Comparison of ENCODE assay signal across 8 cellular contexts in the genomic region with DNA sequence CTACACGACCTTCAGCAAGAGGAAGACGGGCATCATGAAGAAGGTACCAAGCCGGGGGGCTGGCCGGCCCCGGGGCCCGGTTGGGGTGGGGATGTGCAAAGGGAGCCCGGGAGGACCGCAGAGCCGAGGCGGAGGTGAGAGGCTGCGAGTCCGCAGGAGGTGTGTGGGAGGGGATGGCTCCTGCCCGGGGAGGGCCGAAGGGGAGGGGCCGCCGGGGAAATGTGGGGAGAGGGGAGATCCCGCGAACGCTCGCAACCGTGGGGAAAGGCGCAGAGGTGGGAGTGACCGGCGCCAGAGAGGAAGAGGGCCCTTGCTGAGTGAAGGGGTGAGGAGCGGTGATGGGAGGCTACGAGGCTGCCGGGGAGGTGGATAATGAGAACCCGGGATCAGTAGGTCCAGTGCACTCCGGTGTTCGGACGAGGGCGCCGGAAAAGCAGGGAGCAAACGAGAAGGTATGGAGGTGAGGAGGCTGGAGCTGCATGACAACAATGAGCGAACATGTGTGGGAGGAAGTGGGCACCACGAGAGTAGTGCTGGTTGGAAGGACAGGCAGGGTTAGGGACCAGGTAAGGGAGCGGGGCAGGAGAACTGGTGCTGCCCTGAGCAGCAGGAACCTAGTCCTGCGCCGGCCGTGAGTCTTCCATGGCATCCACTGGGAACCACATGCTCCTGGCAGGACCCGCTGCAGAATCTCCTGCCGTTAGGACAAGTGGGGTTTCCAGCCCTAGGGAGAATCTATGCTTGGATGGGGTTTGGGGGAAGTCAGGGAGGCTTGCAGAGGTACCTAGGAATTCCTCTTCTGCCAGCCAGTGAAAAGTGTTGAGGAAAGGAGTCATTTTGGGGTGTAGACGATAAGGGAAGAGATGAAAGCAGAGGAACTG. TPM values are rescaled to one million over a fixed set of nuclear protein-coding genes. Genes with fewer than 3 reads are reported as not detected.
A peak's percentile ranks its signal among the peaks of the same experiment; 100 is the strongest.
DNase-seq lines count a peak whose midpoint lies in the region; ATAC-seq and TF ChIP-seq lines count a peak whose summit lies in the region.

No MANE protein-coding gene starts in this region.

- peaks cover 38% of the 10 kb centered on the region for H3K79me2 ChIP-seq in ACC112 (ENCODE audit: control insufficient read depth, insufficient read depth, low read length, unreplicated experiment)
- H3K79me2 ChIP-seq in parathyroid adenoma: peaks cover 7% of the 10 kb centered on the region

- peak overlapping the region; percentile 96 for H3K9ac ChIP-seq in parathyroid adenoma

- peak overlapping the region; percentile 100 for H3K4me2 ChIP-seq in parathyroid adenoma (ENCODE audit: low read length)

- no peaks in the 10 kb centered on the region for H3K9me3 Mint-ChIP-seq in activated naive CD4-positive, alpha-beta T cell treated with anti-CD3 and anti-CD28 coated beads, Interleukin-2, amount 50 U/mL, for 72 hours

- peak in 1 of 2 donors; percentile 32 for TF ChIP-seq POLR2A in uterus (IDR thresholded peaks at IDR 0.05)

- H3K27ac ChIP-seq in ACC112 (ENCODE audit: low read depth, low read length): peak overlapping the region; percentile 89
- H3K27ac ChIP-seq in parathyroid adenoma: peak overlapping the region; percentile 98
- peak overlapping the region; percentile 97 to 100 for H3K27ac ChIP-seq in uterus

- peaks cover 28% of the 10 kb centered on the region for H3K4me1 ChIP-seq in ACC112 (ENCODE audit: control insufficient read depth, insufficient read depth, low read length, unreplicated experiment)
- H3K4me1 ChIP-seq in parathyroid adenoma: peaks cover 21% of the 10 kb centered on the region
- peaks cover 8 to 13% of the 10 kb centered on the region in 2 donors for H3K4me1 ChIP-seq in uterus

- DNase-seq in GM20000 (ENCODE audit: low spot score): peak; percentile 58
- DNase-seq in RPMI8226: peak; percentile 26
- peak; percentile 51 to 78 for DNase-seq in activated naive CD4-positive, alpha-beta T cell treated with anti-CD3 and anti-CD28 coated beads, Interleukin-2, amount 50 U/mL, for 72 hours (ENCODE audit: low spot score in 2 of 2)
- DNase-seq in left cardiac atrium: peak; percentile 48
- DNase-seq in uterus: peak; percentile 61 to 63

- no peak for TF ChIP-seq CTCF in GM20000 (IDR thresholded peaks at IDR 0.05; ENCODE audit: extremely low read depth, missing control alignments)
- no peak for TF ChIP-seq CTCF in parathyroid adenoma (IDR thresholded peaks at IDR 0.05)
- no peak for TF ChIP-seq CTCF in uterus (IDR thresholded peaks at IDR 0.05)

- ATAC-seq in activated naive CD4-positive, alpha-beta T cell treated with anti-CD3 and anti-CD28 coated beads, Interleukin-2, amount 50 U/mL, for 72 hours: peak in 1 of 2 donors; percentile 2
- ATAC-seq in left cardiac atrium: no peak
- ATAC-seq in HG03135 (IDR thresholded peaks at IDR 0.05; ENCODE audit: unreplicated experiment): no peak

- H3K4me3 ChIP-seq in ACC112 (ENCODE audit: low read depth, low read length) (peak overlapping the region; percentile 76), parathyroid adenoma (ENCODE audit: low read depth, low read length) (peak overlapping the region; percentile 88), uterus (peak overlapping the region; percentile 80 to 100)

- H3K27ac Mint-ChIP-seq in activated naive CD4-positive, alpha-beta T cell treated with anti-CD3 and anti-CD28 coated beads, Interleukin-2, amount 50 U/mL, for 72 hours: peak overlapping the region; percentile 88

- peaks cover 22 to 35% of the 10 kb centered on the region in 2 donors for H3K36me3 Mint-ChIP-seq in activated naive CD4-positive, alpha-beta T cell treated with anti-CD3 and anti-CD28 coated beads, Interleukin-2, amount 50 U/mL, for 72 hours

- H3K27me3 ChIP-seq in ACC112 (ENCODE audit: insufficient read depth, low read length) (no peaks in the 10 kb centered on the region), parathyroid adenoma (ENCODE audit: control insufficient read depth, insufficient read depth, low read length) (no peaks in the 10 kb centered on the region), uterus (no peaks in the 10 kb centered on the region)

- peaks cover 11% of the 10 kb centered on the region; the same call in 1 of the 2 replicates for H3K36me3 ChIP-seq in ACC112 (ENCODE audit: insufficient read depth, low read length)
- H3K36me3 ChIP-seq in parathyroid adenoma (ENCODE audit: control insufficient read depth, insufficient read depth, low read length): no peaks in the 10 kb centered on the region
- no peaks in the 10 kb centered on the region for H3K36me3 ChIP-seq in uterus

- no peaks in the 10 kb centered on the region for H3K9me3 ChIP-seq in parathyroid adenoma (ENCODE audit: control insufficient read depth, low read length)
- no peaks in the 10 kb centered on the region for H3K9me3 ChIP-seq in uterus

- intact Hi-C loops in left cardiac atrium (cut with DNase I): no loop called here
- intact Hi-C loops in uterus (cut with DNase I; ENCODE audit: low total_unique reads): no loop called here

- H2AFZ ChIP-seq in ACC112 (ENCODE audit: low read length, unreplicated experiment) (peak overlapping the region; percentile 20), parathyroid adenoma (peak overlapping the region; percentile 4)

RNA-seq across cellular contexts. Expression of gene SRF, which starts 1.3 kb away (rescaled TPM):
- total RNA-seq in activated naive CD4-positive, alpha-beta T cell treated with anti-CD3 and anti-CD28 coated beads, Interleukin-2, amount 50 U/mL, for 72 hours: 10 to 100 TPM; 31.0 to 42.7 TPM
- total RNA-seq in left cardiac atrium (10 to 100 TPM; 68.0 to 92.0 TPM), uterus (100 to 1,000 TPM in 1 of 4 donors, 10 to 100 TPM in 3; 18.2 to 109 (median 36.9) TPM)

RNA-seq across cellular contexts. Expression of gene CUL9, which starts 9.6 kb away (rescaled TPM):
- total RNA-seq in activated naive CD4-positive, alpha-beta T cell treated with anti-CD3 and anti-CD28 coated beads, Interleukin-2, amount 50 U/mL, for 72 hours: 10 to 100 TPM; 45.7 to 88.0 TPM
- total RNA-seq in left cardiac atrium (10 to 100 TPM; 14.6 to 17.4 TPM), uterus (10 to 100 TPM; 31.0 to 52.6 (median 38.8) TPM)

RNA-seq across cellular contexts. Expression of gene DNPH1, which starts 56.9 kb away (rescaled TPM):
- 10 to 100 TPM; 39.3 to 73.5 TPM for total RNA-seq in activated naive CD4-positive, alpha-beta T cell treated with anti-CD3 and anti-CD28 coated beads, Interleukin-2, amount 50 U/mL, for 72 hours
- 10 to 100 TPM; 22.7 to 35.4 TPM for total RNA-seq in left cardiac atrium
- 10 to 100 TPM; 23.4 to 68.4 (median 33.2) TPM for total RNA-seq in uterus
